Comparison of ENCODE assay signal across 8 cellular contexts in genomic region chr5:9898319-9898718, GRCh38.
DNase-seq lines count a peak whose midpoint lies in the region; ATAC-seq and TF ChIP-seq lines count a peak whose summit lies in the region.

No MANE protein-coding gene starts in this region.

- H3K9ac ChIP-seq in KMS-11: no peak overlapping the region

- no peak overlapping the region for H3K4me3 Mint-ChIP-seq in activated T-cell treated with anti-CD3 and anti-CD28 coated beads, Interleukin-2, amount 50 U/mL, for 72 hours

- peak; percentile 23 for DNase-seq in Caki2 (ENCODE audit: low read depth)
- peak; percentile 36 for DNase-seq in astrocyte of the spinal cord (ENCODE audit: low read depth, low spot score)
- DNase-seq in medulla oblongata (ENCODE audit: extremely low spot score): peak; percentile 48
- no peak for DNase-seq in D341Med (ENCODE audit: low spot score)
- no peak for DNase-seq in activated T-cell treated with anti-CD3 and anti-CD28 coated beads, Interleukin-2, amount 50 U/mL, for 72 hours
- DNase-seq in NCI-H2227 treated with DMSO at 0.1 percent for 48 hours (lab: John Stamatoyannopoulos, UW): no peak

- H3K4me2 ChIP-seq in KMS-11: no peak overlapping the region; the same call in 1 of the 2 replicates

- no peaks in the 10 kb centered on the region for H3K36me3 ChIP-seq in KMS-11 (ENCODE audit: insufficient read depth)

- ATAC-seq in HG03139 (IDR thresholded peaks at IDR 0.05; ENCODE audit: unreplicated experiment): no peak
- no peak for ATAC-seq in activated T-cell treated with anti-CD3 and anti-CD28 coated beads, Interleukin-2, amount 50 U/mL, for 72 hours (replicated peaks in 1 of 2)

- in situ Hi-C loops in Caki2 (cut with HindIII; ENCODE audit: low pct_unique_long_range_greater_than_20kb, low sequenced_read_pairs): no loop called here
- in situ Hi-C loops in astrocyte of the spinal cord (cut with HindIII; ENCODE audit: low sequenced_read_pairs): no loop called here

- H3K27ac ChIP-seq in KMS-11: no peak overlapping the region

- no peak overlapping the region; the same call in 1 of the 2 replicates for H2AFZ ChIP-seq in KMS-11 (ENCODE audit: low read depth)

- no peaks in the 10 kb centered on the region for H3K27me3 Mint-ChIP-seq in activated T-cell treated with anti-CD3 and anti-CD28 coated beads, Interleukin-2, amount 50 U/mL, for 72 hours (ENCODE audit: low read depth)

- no peaks in the 10 kb centered on the region for H3K4me1 Mint-ChIP-seq in activated T-cell treated with anti-CD3 and anti-CD28 coated beads, Interleukin-2, amount 50 U/mL, for 72 hours (ENCODE audit: low read depth)

- H3K79me2 ChIP-seq in KMS-11 (ENCODE audit: insufficient read depth, low read depth): no peaks in the 10 kb centered on the region

- TF ChIP-seq CTCF in KMS-11 (conservative IDR thresholded peaks at IDR 0.05; ENCODE audit: low read depth, low read length) (peak; percentile 67), astrocyte of the spinal cord (IDR thresholded peaks at IDR 0.05; ENCODE audit: low read depth, low read length) (peak; percentile 65)

- no peaks in the 10 kb centered on the region for H3K9me3 Mint-ChIP-seq in activated T-cell treated with anti-CD3 and anti-CD28 coated beads, Interleukin-2, amount 50 U/mL, for 72 hours

- no peaks in the 10 kb centered on the region for H3K27me3 ChIP-seq in KMS-11 (ENCODE audit: insufficient read depth, low read depth)

- H4K20me1 ChIP-seq in KMS-11 (ENCODE audit: insufficient read depth): no peaks in the 10 kb centered on the region

- peaks cover 45% of the 10 kb centered on the region for H3K4me1 ChIP-seq in KMS-11 (ENCODE audit: low read depth, poor library complexity, severe bottlenecking)

- H3K27ac Mint-ChIP-seq in activated T-cell treated with anti-CD3 and anti-CD28 coated beads, Interleukin-2, amount 50 U/mL, for 72 hours: no peak overlapping the region

- no peaks in the 10 kb centered on the region for H3K36me3 Mint-ChIP-seq in activated T-cell treated with anti-CD3 and anti-CD28 coated beads, Interleukin-2, amount 50 U/mL, for 72 hours (ENCODE audit: insufficient read depth in 2 of 2)

- H3K4me3 ChIP-seq in KMS-11 (IDR thresholded peaks at IDR 0.05; ENCODE audit: insufficient read depth, low read depth, low read length) (no peak overlapping the region), astrocyte of the spinal cord (ENCODE audit: low read depth, low read length) (no peak overlapping the region)

Comparison
In these comparisons a context has a peak if more than half of its experiments do, and no peak if none do; other contexts are left out.
1. DNase-seq: peak in Caki2 (single experiment), astrocyte of the spinal cord (single experiment) and medulla oblongata (single experiment); none in D341Med (single experiment), activated T-cell treated with anti-CD3 and anti-CD28 coated beads, Interleukin-2, amount 50 U/mL, for 72 hours (0 of 2) and NCI-H2227 treated with DMSO at 0.1 percent for 48 hours (single experiment).